ENCODE assay signal across 8 cellular contexts in genomic region chr19:18428837-18429674, GRCh38. TPM values are rescaled to one million over a fixed set of nuclear protein-coding genes. Genes with fewer than 3 reads are reported as not detected.
A peak's percentile ranks its signal among the peaks of the same experiment; 100 is the strongest.
DNase-seq lines count a peak whose midpoint lies in the region; ATAC-seq and TF ChIP-seq lines count a peak whose summit lies in the region.

No MANE protein-coding gene starts in this region.

- H3K4me1 ChIP-seq in stomach = peaks cover 38 to 85% (median 67%) of the 10 kb centered on the region in 4 donors

- no peaks in the 10 kb centered on the region for H3K9me3 ChIP-seq in stomach

- no peak for TF ChIP-seq CTCF in GM13976 (IDR thresholded peaks at IDR 0.05; ENCODE audit: borderline replicate concordance, control extremely low read depth, extremely low read depth, insufficient read depth, missing control alignments)
- TF ChIP-seq CTCF in stomach (IDR thresholded peaks at IDR 0.05) = no peak

- H3K27me3 ChIP-seq in stomach = peaks cover 0 to 13% (median 0%) of the 10 kb centered on the region in 3 donors

- H3K4me3 ChIP-seq in stomach = peak overlapping the region; percentile 44 to 51 (median 48)

- in situ Hi-C loops in GM13976 (cut with MboI; ENCODE audit: low sequenced_read_pairs, unreplicated experiment) = no loop called here

- no peak for TF ChIP-seq EP300 in stomach (IDR thresholded peaks at IDR 0.05)

- H3K36me3 ChIP-seq in stomach = peaks cover 0 to 8% (median 2%) of the 10 kb centered on the region in 4 donors

- WGBS in stomach, 5 donors = 4 to 18% (median 7%) methylated on average over 3 to 76 of the region's 76 CpGs

- ATAC-seq in HG02981 (IDR thresholded peaks at IDR 0.05; ENCODE audit: unreplicated experiment) = peak; percentile 54
- ATAC-seq in esophagus mucosa = peak; percentile 31

- H3K27ac ChIP-seq in stomach = peak overlapping the region; percentile 68 to 89 (median 84)

- peak; percentile 95 for DNase-seq in GM13976 (ENCODE audit: low spot score)
- DNase-seq in NCI-H524 treated with DMSO at 0.1 percent for 48 hours (lab: John Stamatoyannopoulos, UW) = peak; percentile 59
- peak; percentile 62 for DNase-seq in activated T-cell treated with anti-CD3 and anti-CD28 coated beads for 4 hours
- peak; percentile 67 for DNase-seq in myocyte (ENCODE audit: low read depth)
- peak; percentile 70 for DNase-seq in stomach
- DNase-seq in SW480 (ENCODE audit: low spot score) = no peak

- intact Hi-C loops in stomach (cut with DNase I; ENCODE audit: low total_unique reads) = no loop called here

- no peak for TF ChIP-seq POLR2A in stomach (IDR thresholded peaks at IDR 0.05)

RNA-seq across cellular contexts. Expression of gene ISYNA1, which starts 8.9 kb away (rescaled TPM):
- total RNA-seq in esophagus mucosa (8.5 TPM), myocyte (5.0 and 11.7 TPM in 2 replicates), stomach (10 to 100 TPM in 4 of 5 donors, 1 to 10 TPM in 1; 7.8 to 47.3 (median 15.8) TPM)
- polyA plus RNA-seq in myocyte (2012) = 3.4 TPM
- 10 to 100 TPM in 2 of 3 donors, 1 to 10 TPM in 1; 9.5 to 39.7 (median 15.0) TPM for polyA plus RNA-seq in stomach

RNA-seq across cellular contexts. Expression of gene SSBP4, which starts 9.9 kb away (rescaled TPM):
- total RNA-seq in esophagus mucosa = 15.7 TPM
- 124 and 134 TPM in 2 replicates for total RNA-seq in myocyte
- 31.0 TPM for polyA plus RNA-seq in myocyte (2012)
- total RNA-seq in stomach = 100 to 1,000 TPM in 1 of 5 donors, 10 to 100 TPM in 4; 22.8 to 253 (median 39.7) TPM
- polyA plus RNA-seq in stomach = 10 to 100 TPM; 49.9 to 77.6 (median 54.4) TPM

RNA-seq across cellular contexts. Expression of gene LRRC25, which starts 31.6 kb away (rescaled TPM):
- total RNA-seq in esophagus mucosa (0.48 TPM), myocyte (not detected in 2 replicates), stomach (10 to 100 TPM in 1 of 5 donors, 1 to 10 TPM in 2, not detected in 2; 2.9 to 11.2 (median 7.2) TPM)
- not detected for polyA plus RNA-seq in myocyte (2012)
- polyA plus RNA-seq in stomach = 1 to 10 TPM in 2 of 3 donors, under 1 TPM in 1; 0.98 to 2.4 (median 1.7) TPM

RNA-seq across cellular contexts. Expression of gene GDF15, which starts 43.1 kb away (rescaled TPM):
- 3.9 TPM for total RNA-seq in esophagus mucosa
- 104 and 116 TPM in 2 replicates for total RNA-seq in myocyte
- 143 TPM for polyA plus RNA-seq in myocyte (2012)
- 100 to 1,000 TPM in 1 of 5 donors, 10 to 100 TPM in 4; 17.3 to 102 (median 46.9) TPM for total RNA-seq in stomach
- polyA plus RNA-seq in stomach = 100 to 1,000 TPM in 1 of 3 donors, 10 to 100 TPM in 2; 14.2 to 134 (median 44.5) TPM
